In genomic region chr16:30409125-30410060, GRCh38 we compare ENCODE assay signal across 8 cellular contexts. TPM values are rescaled to one million over a fixed set of nuclear protein-coding genes. Genes with fewer than 3 reads are reported as not detected.
DNase-seq lines count a peak whose midpoint lies in the region; ATAC-seq and TF ChIP-seq lines count a peak whose summit lies in the region.

No MANE protein-coding gene starts in this region.

- intact Hi-C loops in ovary (cut with DNase I), result loop anchor here in 3 of 4 donors (5.0 to 10.0 kb wide), 4 partner anchors 42 to 345 kb away; partner anchors contain the start of genes ALDOA (in 1 of the 3), TBX6 (in 1 of the 3) and YPEL3 (in 1 of the 3)
- intact Hi-C loops in testis (cut with DNase I; ENCODE audit: low total_unique reads), result no loop called here

- TF ChIP-seq POLR2A in gastroesophageal sphincter (IDR thresholded peaks at IDR 0.05), result no peak
- peak; percentile 11 for TF ChIP-seq POLR2A in ovary (IDR thresholded peaks at IDR 0.05)
- no peak for TF ChIP-seq POLR2A in testis (IDR thresholded peaks at IDR 0.05)

- H3K4me1 ChIP-seq in gastroesophageal sphincter, result peaks cover 0 to 39% (median 14%) of the 10 kb centered on the region in 3 donors
- peaks cover 9% of the 10 kb centered on the region for H3K4me1 ChIP-seq in ovary (ENCODE audit: insufficient read depth)
- peaks cover 33% of the 10 kb centered on the region for H3K4me1 ChIP-seq in testis

- DNase-seq in AG09319 (ENCODE audit: extremely low read depth, low read depth) (peak; percentile 61), NAMALWA (ENCODE audit: low spot score) (peak; percentile 96), SK-N-MC (ENCODE audit: low read depth, low spot score) (peak; percentile 47), ovary (peak; percentile 85 to 94 (median 92)), testis (peak; percentile 93)
- peak; percentile 93 for DNase-seq in activated naive CD4-positive, alpha-beta T cell treated with Interleukin-2 at 50 U/mL for 16 hours

- H3K4me3 ChIP-seq in SK-N-MC (0 out of 2 replicates have a peak overlapping the region, but pooled peaks have one; percentile 5), gastroesophageal sphincter (no peak overlapping the region), ovary (no peak overlapping the region), testis (no peak overlapping the region)

- no peak overlapping the region for H3K9ac ChIP-seq in SK-N-MC (ENCODE audit: insufficient read length)

- H3K36me3 ChIP-seq in SK-N-MC (ENCODE audit: insufficient read depth, low read length), result peaks cover 10% of the 10 kb centered on the region
- H3K36me3 ChIP-seq in gastroesophageal sphincter, result peaks cover 0 to 25% of the 10 kb centered on the region in 2 donors
- H3K36me3 ChIP-seq in ovary, result no peaks in the 10 kb centered on the region
- no peaks in the 10 kb centered on the region for H3K36me3 ChIP-seq in testis (ENCODE audit: low read depth, missing control alignments)

- WGBS in gastroesophageal sphincter (ENCODE audit: low coverage in 1 of 2), 2 donors, result 33 to 39% methylated on average over 11 to 12 of the region's 15 CpGs
- 34 to 36% (median 34%) methylated on average over 15 of the region's 15 CpGs for WGBS in ovary, 3 donors
- WGBS in testis, 2 donors, result 40% methylated on average over 14 to 15 of the region's 15 CpGs

- TF ChIP-seq EP300 in gastroesophageal sphincter (IDR thresholded peaks at IDR 0.05) (no peak), ovary (IDR thresholded peaks at IDR 0.05) (no peak)

- H3K27me3 ChIP-seq in gastroesophageal sphincter (no peaks in the 10 kb centered on the region), ovary (no peaks in the 10 kb centered on the region), testis (no peaks in the 10 kb centered on the region)

- TF ChIP-seq CTCF in AG09319 (IDR thresholded peaks at IDR 0.05; ENCODE audit: low read depth, low read length) (peak; percentile 96), gastroesophageal sphincter (IDR thresholded peaks at IDR 0.05) (peak in 3 of 4 experiments; percentile 87 to 96 (median 92)), ovary (IDR thresholded peaks at IDR 0.05) (peak; percentile 78 to 86 (median 83)), testis (IDR thresholded peaks at IDR 0.05) (peak; percentile 82 to 86 (median 86))

- ATAC-seq in GM21381 (IDR thresholded peaks at IDR 0.05; ENCODE audit: unreplicated experiment) (peak; percentile 43), gastroesophageal sphincter (peak; percentile 66)

- no peaks in the 10 kb centered on the region for H3K9me3 ChIP-seq in SK-N-MC (ENCODE audit: low read depth, low read length)
- H3K9me3 ChIP-seq in gastroesophageal sphincter, result no peaks in the 10 kb centered on the region
- no peaks in the 10 kb centered on the region for H3K9me3 ChIP-seq in ovary
- no peaks in the 10 kb centered on the region for H3K9me3 ChIP-seq in testis

- no peak overlapping the region for H3K27ac ChIP-seq in SK-N-MC
- H3K27ac ChIP-seq in gastroesophageal sphincter, result peak overlapping the region in 3 of 4 donors; percentile 56 to 89 (median 58)
- no peak overlapping the region for H3K27ac ChIP-seq in ovary
- no peak overlapping the region for H3K27ac ChIP-seq in testis

RNA-seq across cellular contexts. Expression of gene ZNF771, which starts 2.0 kb away (rescaled TPM):
- total RNA-seq in gastroesophageal sphincter, result 10 to 100 TPM; 17.6 to 29.3 (median 19.5) TPM
- total RNA-seq in ovary, result 10 to 100 TPM; 12.4 to 33.3 (median 18.7) TPM
- 10 to 100 TPM in 1 of 2 donors, 1 to 10 TPM in 1; 4.1 to 12.8 TPM for polyA plus RNA-seq in ovary
- total RNA-seq in testis, result 10 to 100 TPM; 35.6 to 37.2 TPM
- 3.0 TPM for polyA plus RNA-seq in testis (ENCODE audit: insufficient read depth, low read depth, low replicate concordance)

RNA-seq across cellular contexts. Expression of gene ZNF48, which starts 14.2 kb away (rescaled TPM):
- total RNA-seq in gastroesophageal sphincter (10 to 100 TPM in 3 of 4 donors, 1 to 10 TPM in 1; 7.9 to 17.5 (median 12.2) TPM), ovary (1 to 10 TPM; 6.2 to 9.8 (median 6.7) TPM), testis (1 to 10 TPM; 6.5 to 9.0 TPM)
- polyA plus RNA-seq in ovary (1 to 10 TPM; 2.7 to 4.8 TPM), testis (ENCODE audit: insufficient read depth, low read depth, low replicate concordance) (6.3 TPM)

RNA-seq across cellular contexts. Expression of gene DCTPP1, which starts 20.4 kb away (rescaled TPM):
- 10 to 100 TPM; 10.9 to 17.4 (median 13.8) TPM for total RNA-seq in gastroesophageal sphincter
- 10 to 100 TPM; 13.2 to 34.4 (median 22.9) TPM for total RNA-seq in ovary
- polyA plus RNA-seq in ovary, result 10 to 100 TPM; 16.3 to 20.3 TPM
- 10 to 100 TPM; 15.2 to 26.1 TPM for total RNA-seq in testis
- polyA plus RNA-seq in testis (ENCODE audit: insufficient read depth, low read depth, low replicate concordance), result 23.6 TPM

RNA-seq across cellular contexts. Expression of gene SEPTIN1, which starts 27.0 kb away (rescaled TPM):
- total RNA-seq in gastroesophageal sphincter (1 to 10 TPM in 2 of 4 donors, under 1 TPM in 2; 0.59 to 2.2 (median 1.2) TPM), ovary (1 to 10 TPM in 6 of 7 donors, under 1 TPM in 1; 0.46 to 8.2 (median 4.4) TPM), testis (1 to 10 TPM in 1 of 2 donors, under 1 TPM in 1; 0.63 to 2.4 TPM)
- polyA plus RNA-seq in ovary (1 to 10 TPM; 1.9 to 3.2 TPM), testis (ENCODE audit: insufficient read depth, low read depth, low replicate concordance) (3.9 TPM)

RNA-seq across cellular contexts. Expression of gene MYL11, which starts 34.8 kb away (rescaled TPM):
- not detected for total RNA-seq in gastroesophageal sphincter
- total RNA-seq in ovary, result 1 to 10 TPM in 2 of 7 donors, not detected in 5; 1.0 to 1.3 TPM
- 1 to 10 TPM in 1 of 2 donors, under 1 TPM in 1; 0.38 to 1.4 TPM for polyA plus RNA-seq in ovary
- 1 to 10 TPM; 2.5 to 4.2 TPM for total RNA-seq in testis
- polyA plus RNA-seq in testis (ENCODE audit: insufficient read depth, low read depth, low replicate concordance), result 18.5 TPM

Comparison
In these comparisons a context has a peak if more than half of its experiments do, and no peak if none do; other contexts are left out.
1. H3K27ac ChIP-seq: peak in gastroesophageal sphincter (3 of 4); none in SK-N-MC (single experiment), ovary (0 of 2) and testis (0 of 2).
2. Peak in every context shown above with its lines, with median percentiles within 50 percentile points of each other: DNase-seq and CTCF ChIP-seq.